In the genomic region with DNA sequence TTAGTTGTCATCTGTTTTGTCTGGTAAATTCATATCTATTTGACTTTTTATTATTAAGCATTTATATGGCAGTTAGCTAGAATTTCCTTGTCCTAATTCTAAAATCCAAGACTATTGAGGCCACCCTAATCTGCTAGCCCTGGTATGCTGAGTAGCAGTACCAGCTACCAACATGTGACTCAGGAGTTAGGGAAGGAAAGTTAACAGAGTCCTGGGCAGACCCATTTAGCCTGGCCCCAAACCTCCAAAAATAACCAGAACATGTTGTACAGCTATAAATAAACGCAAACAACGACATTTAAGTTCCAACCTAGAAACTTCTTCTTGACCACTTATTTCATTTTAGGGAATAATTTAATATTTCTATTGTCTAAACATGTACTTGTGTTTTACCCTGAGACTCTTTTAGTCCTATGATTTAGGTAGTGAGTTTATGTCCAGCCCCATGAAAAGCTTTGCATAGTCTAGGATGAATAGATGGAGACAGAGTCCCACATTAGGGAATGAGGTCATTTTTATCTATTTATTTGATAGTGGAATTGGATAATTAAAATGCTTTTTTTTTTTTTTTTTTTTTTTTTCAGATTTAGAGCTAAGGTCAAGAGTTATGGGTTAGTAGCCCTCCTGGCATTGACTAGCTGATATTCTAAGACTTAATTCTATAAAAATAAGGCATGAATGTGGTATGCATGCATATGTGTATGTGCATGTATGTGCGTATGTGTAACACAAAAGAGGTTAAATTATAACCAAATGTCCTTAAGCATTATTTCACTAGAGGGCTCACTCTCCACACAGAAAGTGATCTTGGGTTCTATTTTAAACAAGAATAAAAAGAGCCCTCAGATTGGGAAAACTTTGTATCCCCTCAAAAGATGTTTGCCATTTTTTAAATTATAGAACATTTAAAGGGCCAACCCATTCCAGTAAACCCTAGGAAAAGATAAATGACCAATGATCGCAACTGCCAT, we compare ENCODE assay signal across 13 cellular contexts.
DNase-seq lines count a peak whose midpoint lies in the region; ATAC-seq, FAIRE-seq and TF ChIP-seq lines count a peak whose summit lies in the region.
"Had no signal": no experiment of that assay in that cellular context is flagged by ENCODE, and none has a peak within 500 bp of the region (broad histone marks: within the 10 kb centered on the region; RNA-seq: fewer than 3 reads in every experiment).

No MANE protein-coding gene starts in this region.

- TF ChIP-seq CTCF in bronchial epithelial cell (IDR thresholded peaks at IDR 0.05; ENCODE audit: insufficient read depth, low read length, severe bottlenecking) (no peak), vagina (IDR thresholded peaks at IDR 0.05) (no peak), WERI-Rb-1 (IDR thresholded peaks at IDR 0.05; ENCODE audit: low read depth, low read length) (no peak)

- no peak for TF ChIP-seq POLR2A in vagina (IDR thresholded peaks at IDR 0.05)

- H3K27ac ChIP-seq in vagina (peak overlapping the region; percentile 34), WERI-Rb-1 (no peak overlapping the region)
- H3K27ac ChIP-seq: body of pancreas, skin epidermis had no signal

- H3K9me3 ChIP-seq in vagina (no peaks in the 10 kb centered on the region), WERI-Rb-1 (ENCODE audit: severe bottlenecking) (no peaks in the 10 kb centered on the region)
- H3K9me3 ChIP-seq: body of pancreas had no signal

- peak; percentile 33 for ATAC-seq in left lobe of liver
- ATAC-seq in GM21381 (IDR thresholded peaks at IDR 0.05; ENCODE audit: unreplicated experiment): no peak
- no peak for ATAC-seq in GM19351 (IDR thresholded peaks at IDR 0.05; ENCODE audit: unreplicated experiment)
- ATAC-seq: body of pancreas had no signal

- peaks cover 1% of the 10 kb centered on the region for H3K36me3 ChIP-seq in bronchial epithelial cell (ENCODE audit: control insufficient read depth, insufficient read depth, low read length)
- no peaks in the 10 kb centered on the region for H3K36me3 ChIP-seq in vagina
- H3K36me3 ChIP-seq in WERI-Rb-1: no peaks in the 10 kb centered on the region

- intact Hi-C loops in vagina (cut with DNase I): no loop called here

- peak; percentile 4 for DNase-seq in NCI-H2227 (lab: John Stamatoyannopoulos, UW; ENCODE audit: unreplicated experiment)
- no peak for DNase-seq in NCI-H2227 treated with DMSO at 0.1 percent for 48 hours (lab: John Stamatoyannopoulos, UW)
- peak; percentile 7 for DNase-seq in bronchial epithelial cell (ENCODE audit: low read depth)
- DNase-seq in left lobe of liver (ENCODE audit: low spot score): no peak
- no peak for DNase-seq in vagina (ENCODE audit: extremely low spot score in 2 of 2)
- no peak for DNase-seq in WERI-Rb-1
- DNase-seq: activated CD4-positive, alpha-beta T cell treated with anti-CD3 and anti-CD28 coated beads for 48 hours; AML-193; body of pancreas had no signal

- H3K4me1 ChIP-seq in vagina: no peaks in the 10 kb centered on the region
- H3K4me1 ChIP-seq: body of pancreas had no signal

- H3K27me3 ChIP-seq in bronchial epithelial cell (ENCODE audit: control insufficient read depth, insufficient read depth, low read length) (no peaks in the 10 kb centered on the region), vagina (no peaks in the 10 kb centered on the region), WERI-Rb-1 (ENCODE audit: insufficient read depth, low read depth, severe bottlenecking) (peaks cover 6% of the 10 kb centered on the region)
- H3K27me3 ChIP-seq: body of pancreas had no signal

- no peak overlapping the region for H3K4me3 ChIP-seq in bronchial epithelial cell (ENCODE audit: low read depth, low read length)
- no peak overlapping the region for H3K4me3 ChIP-seq in vagina
- H3K4me3 ChIP-seq in WERI-Rb-1 (ENCODE audit: low read depth, low read length): no peak overlapping the region
- H3K4me3 ChIP-seq: body of pancreas, skin epidermis had no signal

- no peak for FAIRE-seq in bronchial epithelial cell (lab: Jason Lieb, UNC)
- FAIRE-seq: GM18507 had no signal

Comparison
In these comparisons a context has a peak if more than half of its experiments do, and no peak if none do; other contexts are left out.
1. DNase-seq: peak in NCI-H2227 (single experiment) and bronchial epithelial cell (single experiment); none in NCI-H2227 treated with DMSO at 0.1 percent for 48 hours (single experiment), left lobe of liver (single experiment), vagina (0 of 2) and WERI-Rb-1 (single experiment).